8 cellular contexts compared by ENCODE assay signal in genomic region chr16:55257971-55258613, GRCh38.
DNase-seq lines count a peak whose midpoint lies in the region; ATAC-seq and TF ChIP-seq lines count a peak whose summit lies in the region.

No MANE protein-coding gene starts in this region.

- intact Hi-C loops in psoas muscle (cut with DNase I) = loop anchor here in 1 of 2 donors (5.0 kb wide), 2 partner anchors 39 to 321 kb away; no protein-coding TSS in a partner anchor

- no peaks in the 10 kb centered on the region for H3K27me3 ChIP-seq in psoas muscle (ENCODE audit: insufficient read depth in 3 of 3, low read length in 2 of 3)

- no peaks in the 10 kb centered on the region for H3K36me3 ChIP-seq in psoas muscle (ENCODE audit: insufficient read depth in 1 of 2, low read depth in 1 of 2)

- WGBS in psoas muscle, 3 donors = 21 to 36% (median 24%) methylated on average over 9 of the region's 9 CpGs

- peak overlapping the region; percentile 40 for H3K27ac ChIP-seq in psoas muscle

- no peaks in the 10 kb centered on the region for H3K4me1 ChIP-seq in psoas muscle

- H3K9me3 ChIP-seq in psoas muscle = peaks cover 10% of the 10 kb centered on the region

- TF ChIP-seq CTCF in fibroblast of the aortic adventitia (IDR thresholded peaks at IDR 0.05; ENCODE audit: insufficient read depth, low read length) = peak; percentile 82
- TF ChIP-seq CTCF in psoas muscle (IDR thresholded peaks at IDR 0.05) = peak; percentile 71

- no peak overlapping the region for H3K4me3 ChIP-seq in fibroblast of the aortic adventitia (ENCODE audit: low read depth, low read length)
- no peak overlapping the region for H3K4me3 ChIP-seq in psoas muscle

- peak; percentile 2 for DNase-seq in DMS114 treated with DMSO at 0.1 percent for 48 hours (lab: John Stamatoyannopoulos, UW; ENCODE audit: unreplicated experiment)
- DNase-seq in Kasumi-1 (lab: John Stamatoyannopoulos, UW) = peak; percentile 45 to 56
- DNase-seq in activated CD8-positive, alpha-beta memory T cell treated with anti-CD3 and anti-CD28 coated beads for 48 hours (ENCODE audit: low read depth in 2 of 3, low spot score in 2 of 3) = peak; percentile 2 to 26 (median 22)
- peak; percentile 65 for DNase-seq in fibroblast of the aortic adventitia (ENCODE audit: low read depth)
- DNase-seq in psoas muscle = peak; percentile 52 to 77
- no peak for DNase-seq in middle frontal gyrus (ENCODE audit: extremely low spot score, low spot score)

- peak; percentile 52 for ATAC-seq in GM19468 (IDR thresholded peaks at IDR 0.05; ENCODE audit: extremely low read depth, unreplicated experiment)
- peak; percentile 78 to 91 (median 88) for ATAC-seq in psoas muscle
- no peak for ATAC-seq in GM21737 (IDR thresholded peaks at IDR 0.05; ENCODE audit: unreplicated experiment)
